Comparison of ENCODE assay signal across 32 cellular contexts in genomic region chr20:13355386-13355785, GRCh38.
DNase-seq lines count a peak whose midpoint lies in the region; ATAC-seq and TF ChIP-seq lines count a peak whose summit lies in the region.
"Had no signal": no experiment of that assay in that cellular context is flagged by ENCODE, and none has a peak within 500 bp of the region (broad histone marks: within the 10 kb centered on the region; RNA-seq: fewer than 3 reads in every experiment).

No MANE protein-coding gene starts in this region.

- no peaks in the 10 kb centered on the region for H4K20me1 ChIP-seq in PC-9 (ENCODE audit: insufficient read depth)

- DNase-seq in EH (ENCODE audit: low read depth) (peak; percentile 38), breast epithelium (ENCODE audit: low spot score in 2 of 2) (peak in 1 of 2 donors; percentile 78), left lobe of liver (ENCODE audit: low spot score) (no peak), renal cortical epithelial cell (ENCODE audit: low read depth) (peak; percentile 41), NCI-H748 (lab: John Stamatoyannopoulos, UW; ENCODE audit: unreplicated experiment) (no peak), medulla oblongata (ENCODE audit: extremely low spot score) (no peak), PC-9 (no peak)
- DNase-seq in activated CD4-positive, alpha-beta T cell treated with anti-CD3 and anti-CD28 coated beads, Interleukin-2, amount 10 ng/mL, durations not matched to agents 7 days and 5 days, result no peak
- DNase-seq: activated CD4-positive, alpha-beta T cell treated with anti-CD3 and anti-CD28 coated beads, Interleukin-2, amount 50 U/mL, for 1 hour; activated CD8-positive, alpha-beta memory T cell treated with anti-CD3 and anti-CD28 coated beads, Interleukin-2, amount 10 ng/mL, durations not matched to agents 7 days and 5 days; activated naive CD4-positive, alpha-beta T cell treated with anti-CD3 and anti-CD28 coated beads, Interleukin-2, amount 10 ng/mL, durations not matched to agents 7 days and 5 days; AML-193; CD4-positive, alpha-beta T cell; effector memory CD8-positive, alpha-beta T cell; EL; hypothalamus; NCI-H146; NCI-H2171; NCI-H524; NK-92 treated with Interleukin-12 subunit alpha and Interleukin-12 subunit beta, amount 100 ng/mL, for 24 hours; posterior cingulate gyrus; right lobe of liver; SIG-M5; stimulated activated CD4-positive, alpha-beta T cell treated with anti-CD3 and anti-CD28 coated beads, Interleukin-4, amount 100 ng/mL, for 4 hours; substantia nigra; T1000; WERI-Rb-1 had no signal

- no peaks in the 10 kb centered on the region for H3K9me3 Mint-ChIP-seq in activated CD4-positive, alpha-beta T cell treated with anti-CD3 and anti-CD28 coated beads, Interleukin-2, amount 10 ng/mL, durations not matched to agents 7 days and 5 days
- H3K9me3 Mint-ChIP-seq: activated naive CD4-positive, alpha-beta T cell treated with anti-CD3 and anti-CD28 coated beads, Interleukin-2, amount 10 ng/mL, durations not matched to agents 7 days and 5 days; CD4-positive, alpha-beta T cell; stimulated activated memory B cell treated with anti-CD40 and anti-IgM and Interleukin-4, amounts not matched to agents 10 μg/mL and 1 μg/mL and 100 μg/mL, for 72 hours had no signal

- TF ChIP-seq CTCF in breast epithelium (IDR thresholded peaks at IDR 0.05) (no peak), PC-9 (conservative IDR thresholded peaks at IDR 0.05) (no peak)

- H3K9me2 ChIP-seq in PC-9 (ENCODE audit: insufficient read depth), result no peaks in the 10 kb centered on the region

- CTCF ChIA-PET in activated CD4-positive, alpha-beta T cell treated with anti-CD3 and anti-CD28 coated beads, Interleukin-2, amount 10 ng/mL, durations not matched to agents 7 days and 5 days (lab: Charles Lee), result no interaction called here
- CTCF ChIA-PET in PC-9 (lab: Charles Lee), result no interaction called here

- H3K9me3 ChIP-seq in breast epithelium (no peaks in the 10 kb centered on the region), PC-9 (ENCODE audit: insufficient read depth, low read depth) (no peaks in the 10 kb centered on the region)
- H3K9me3 ChIP-seq: right lobe of liver had no signal

- no TSS peak for BruUV-seq in PC-9 (replicated peaks; lab: Mats Ljungman, UMichigan)

- H3K4me1 Mint-ChIP-seq in activated CD4-positive, alpha-beta T cell treated with anti-CD3 and anti-CD28 coated beads, Interleukin-2, amount 10 ng/mL, durations not matched to agents 7 days and 5 days, result no peaks in the 10 kb centered on the region
- H3K4me1 Mint-ChIP-seq: activated CD8-positive, alpha-beta memory T cell treated with anti-CD3 and anti-CD28 coated beads, Interleukin-2, amount 10 ng/mL, durations not matched to agents 7 days and 5 days; activated naive CD4-positive, alpha-beta T cell treated with anti-CD3 and anti-CD28 coated beads, Interleukin-2, amount 10 ng/mL, durations not matched to agents 7 days and 5 days; stimulated activated memory B cell treated with anti-CD40 and anti-IgM and Interleukin-4, amounts not matched to agents 10 μg/mL and 1 μg/mL and 100 μg/mL, for 72 hours had no signal

- H3K27me3 ChIP-seq in breast epithelium (no peaks in the 10 kb centered on the region), PC-9 (ENCODE audit: insufficient read depth, low read depth) (no peaks in the 10 kb centered on the region)
- H3K27me3 ChIP-seq: cardiac muscle cell, right lobe of liver had no signal

- no peaks in the 10 kb centered on the region for H3K79me2 ChIP-seq in PC-9 (ENCODE audit: low read depth)

- peak overlapping the region; percentile 43 to 77 for H3K27ac ChIP-seq in breast epithelium
- H3K27ac ChIP-seq in PC-9, result no peak overlapping the region
- H3K27ac ChIP-seq: cardiac muscle cell, coronary artery, HL-60, right lobe of liver, WERI-Rb-1 had no signal

- H3K4me1 ChIP-seq in breast epithelium, result no peaks in the 10 kb centered on the region
- H3K4me1 ChIP-seq in PC-9 (replicated peaks; ENCODE audit: insufficient read depth), result no peaks in the 10 kb centered on the region
- H3K4me1 ChIP-seq: right lobe of liver had no signal

- no peak overlapping the region for H3K27ac Mint-ChIP-seq in activated CD4-positive, alpha-beta T cell treated with anti-CD3 and anti-CD28 coated beads, Interleukin-2, amount 10 ng/mL, durations not matched to agents 7 days and 5 days
- H3K27ac Mint-ChIP-seq: activated CD8-positive, alpha-beta memory T cell treated with anti-CD3 and anti-CD28 coated beads, Interleukin-2, amount 10 ng/mL, durations not matched to agents 7 days and 5 days; activated naive CD4-positive, alpha-beta T cell treated with anti-CD3 and anti-CD28 coated beads, Interleukin-2, amount 10 ng/mL, durations not matched to agents 7 days and 5 days; CD4-positive, alpha-beta T cell; effector memory CD8-positive, alpha-beta T cell; stimulated activated memory B cell treated with anti-CD40 and anti-IgM and Interleukin-4, amounts not matched to agents 10 μg/mL and 1 μg/mL and 100 μg/mL, for 72 hours had no signal

- peak; percentile 34 for ATAC-seq in left lobe of liver
- ATAC-seq: activated CD8-positive, alpha-beta memory T cell treated with anti-CD3 and anti-CD28 coated beads, Interleukin-2, amount 10 ng/mL, durations not matched to agents 7 days and 5 days; effector memory CD8-positive, alpha-beta T cell; GM12878; stimulated activated memory B cell treated with anti-CD40 and anti-IgM and Interleukin-4, amounts not matched to agents 10 μg/mL and 1 μg/mL and 100 μg/mL, for 72 hours had no signal

- H3K4me3 ChIP-seq in breast epithelium (no peak overlapping the region), PC-9 (no peak overlapping the region)
- H3K4me3 ChIP-seq: cardiac muscle cell, coronary artery, GM12878, right lobe of liver had no signal

- H3F3A ChIP-seq in PC-9 (ENCODE audit: insufficient read depth, low read depth), result no peaks in the 10 kb centered on the region

- TF ChIP-seq POLR2A in breast epithelium (IDR thresholded peaks at IDR 0.05), result no peak

- H3K27me3 Mint-ChIP-seq in activated CD4-positive, alpha-beta T cell treated with anti-CD3 and anti-CD28 coated beads, Interleukin-2, amount 10 ng/mL, durations not matched to agents 7 days and 5 days, result no peaks in the 10 kb centered on the region
- H3K27me3 Mint-ChIP-seq: activated CD8-positive, alpha-beta memory T cell treated with anti-CD3 and anti-CD28 coated beads, Interleukin-2, amount 10 ng/mL, durations not matched to agents 7 days and 5 days; activated naive CD4-positive, alpha-beta T cell treated with anti-CD3 and anti-CD28 coated beads, Interleukin-2, amount 10 ng/mL, durations not matched to agents 7 days and 5 days; CD4-positive, alpha-beta T cell; effector memory CD8-positive, alpha-beta T cell; stimulated activated memory B cell treated with anti-CD40 and anti-IgM and Interleukin-4, amounts not matched to agents 10 μg/mL and 1 μg/mL and 100 μg/mL, for 72 hours had no signal

- no peak overlapping the region for H2AFZ ChIP-seq in PC-9

- H3K36me3 ChIP-seq in breast epithelium (no peaks in the 10 kb centered on the region), PC-9 (ENCODE audit: low read depth) (no peaks in the 10 kb centered on the region)
- H3K36me3 ChIP-seq: cardiac muscle cell, right lobe of liver, WERI-Rb-1 had no signal

- no peak overlapping the region for H3K4me2 ChIP-seq in PC-9

- H3K36me3 Mint-ChIP-seq in activated CD4-positive, alpha-beta T cell treated with anti-CD3 and anti-CD28 coated beads, Interleukin-2, amount 10 ng/mL, durations not matched to agents 7 days and 5 days (ENCODE audit: low read depth), result no peaks in the 10 kb centered on the region
- H3K36me3 Mint-ChIP-seq: activated CD8-positive, alpha-beta memory T cell treated with anti-CD3 and anti-CD28 coated beads, Interleukin-2, amount 10 ng/mL, durations not matched to agents 7 days and 5 days; activated naive CD4-positive, alpha-beta T cell treated with anti-CD3 and anti-CD28 coated beads, Interleukin-2, amount 10 ng/mL, durations not matched to agents 7 days and 5 days; stimulated activated memory B cell treated with anti-CD40 and anti-IgM and Interleukin-4, amounts not matched to agents 10 μg/mL and 1 μg/mL and 100 μg/mL, for 72 hours had no signal

- POLR2A ChIA-PET in activated CD4-positive, alpha-beta T cell treated with anti-CD3 and anti-CD28 coated beads, Interleukin-2, amount 10 ng/mL, durations not matched to agents 7 days and 5 days (lab: Charles Lee), result no interaction called here
- POLR2A ChIA-PET in PC-9 (lab: Charles Lee; ENCODE audit: unreplicated experiment), result no interaction called here

- no peak overlapping the region for H3K4me3 Mint-ChIP-seq in activated CD4-positive, alpha-beta T cell treated with anti-CD3 and anti-CD28 coated beads, Interleukin-2, amount 10 ng/mL, durations not matched to agents 7 days and 5 days
- H3K4me3 Mint-ChIP-seq: activated CD8-positive, alpha-beta memory T cell treated with anti-CD3 and anti-CD28 coated beads, Interleukin-2, amount 10 ng/mL, durations not matched to agents 7 days and 5 days; activated naive CD4-positive, alpha-beta T cell treated with anti-CD3 and anti-CD28 coated beads, Interleukin-2, amount 10 ng/mL, durations not matched to agents 7 days and 5 days; CD4-positive, alpha-beta T cell; effector memory CD8-positive, alpha-beta T cell; stimulated activated memory B cell treated with anti-CD40 and anti-IgM and Interleukin-4, amounts not matched to agents 10 μg/mL and 1 μg/mL and 100 μg/mL, for 72 hours had no signal

- intact Hi-C loops in breast epithelium (cut with DNase I; ENCODE audit: low total_unique reads) (no loop called here), PC-9 (cut with micrococcal nuclease; ENCODE audit: unreplicated experiment) (no loop called here)

Comparison
In these comparisons a context has a peak if more than half of its experiments do, and no peak if none do; other contexts are left out.
1. DNase-seq: peak in EH (single experiment) and renal cortical epithelial cell (single experiment); none in left lobe of liver (single experiment), activated CD4-positive, alpha-beta T cell treated with anti-CD3 and anti-CD28 coated beads, Interleukin-2, amount 10 ng/mL, durations not matched to agents 7 days and 5 days (single experiment), NCI-H748 (single experiment), medulla oblongata (single experiment) and PC-9 (0 of 2).